ENCODE assay signal across 1 cellular context in the genomic region with DNA sequence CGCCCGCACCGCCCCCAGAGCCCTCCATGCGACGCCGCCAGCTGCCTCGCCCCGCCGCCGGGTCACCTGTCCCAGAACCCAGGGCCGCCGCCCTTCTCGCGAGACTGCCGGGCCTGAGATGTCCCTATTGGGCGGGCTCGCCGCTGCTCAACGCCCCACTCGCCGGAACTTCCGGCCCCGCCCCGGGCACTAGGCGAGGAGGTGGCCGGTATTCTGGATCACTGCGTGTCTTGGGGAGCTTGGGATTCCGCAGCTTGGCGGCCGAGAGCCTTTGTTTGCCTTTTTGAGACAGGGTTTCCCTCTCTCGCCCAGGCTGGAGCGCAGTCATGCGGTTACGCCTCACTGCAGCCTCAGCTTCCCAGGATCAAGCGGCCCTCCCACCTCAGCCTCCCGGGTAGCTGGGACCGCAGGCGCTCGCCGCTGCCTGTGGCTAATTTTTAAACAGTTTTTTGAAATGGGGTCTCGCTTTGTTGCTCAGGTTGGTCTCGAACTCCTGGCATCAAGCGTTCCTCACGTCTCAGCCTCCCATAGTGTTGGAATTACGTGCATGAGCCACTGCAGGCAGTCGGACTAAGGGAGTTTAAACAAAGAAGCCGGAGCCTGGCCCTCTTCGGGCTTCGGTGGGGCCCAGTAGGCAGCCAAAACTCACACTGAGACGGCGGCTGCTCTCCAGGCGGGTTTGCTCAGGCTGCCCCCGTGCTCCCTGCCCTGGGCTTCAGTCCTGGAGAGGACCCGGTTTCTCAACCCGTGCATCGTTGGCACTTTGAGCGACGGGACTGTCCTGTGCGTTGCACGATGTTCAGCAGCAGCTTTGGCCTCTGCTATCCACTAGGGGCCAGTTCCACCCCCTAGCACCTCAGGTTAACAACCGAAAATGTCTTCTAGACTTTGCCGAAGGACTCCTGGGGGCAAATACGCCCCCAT.
A peak's percentile ranks its signal among the peaks of the same experiment; 100 is the strongest.
TF ChIP-seq lines count a peak whose summit lies in the region.

A gene (minus strand): TSS at position 43 of the 924 bp plus-strand sequence. CDS start 15 bp downstream, at position 28.

TF ChIP-seq in HCT116, 20 proteins besides CTCF, POLR2A, EP300 and RAD21 (continued from another document):
- TF ChIP-seq, protein P1, sequence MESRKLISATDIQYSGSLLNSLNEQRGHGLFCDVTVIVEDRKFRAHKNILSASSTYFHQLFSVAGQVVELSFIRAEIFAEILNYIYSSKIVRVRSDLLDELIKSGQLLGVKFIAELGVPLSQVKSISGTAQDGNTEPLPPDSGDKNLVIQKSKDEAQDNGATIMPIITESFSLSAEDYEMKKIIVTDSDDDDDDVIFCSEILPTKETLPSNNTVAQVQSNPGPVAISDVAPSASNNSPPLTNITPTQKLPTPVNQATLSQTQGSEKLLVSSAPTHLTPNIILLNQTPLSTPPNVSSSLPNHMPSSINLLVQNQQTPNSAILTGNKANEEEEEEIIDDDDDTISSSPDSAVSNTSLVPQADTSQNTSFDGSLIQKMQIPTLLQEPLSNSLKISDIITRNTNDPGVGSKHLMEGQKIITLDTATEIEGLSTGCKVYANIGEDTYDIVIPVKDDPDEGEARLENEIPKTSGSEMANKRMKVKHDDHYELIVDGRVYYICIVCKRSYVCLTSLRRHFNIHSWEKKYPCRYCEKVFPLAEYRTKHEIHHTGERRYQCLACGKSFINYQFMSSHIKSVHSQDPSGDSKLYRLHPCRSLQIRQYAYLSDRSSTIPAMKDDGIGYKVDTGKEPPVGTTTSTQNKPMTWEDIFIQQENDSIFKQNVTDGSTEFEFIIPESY (IDR thresholded peaks at IDR 0.05; ENCODE audit: extremely low read depth, insufficient replicate concordance, low read length), result peak; percentile 98
- TF ChIP-seq SP1 (IDR thresholded peaks at IDR 0.05; ENCODE audit: low read depth), result peak; percentile 87
- TF ChIP-seq, protein P2, sequence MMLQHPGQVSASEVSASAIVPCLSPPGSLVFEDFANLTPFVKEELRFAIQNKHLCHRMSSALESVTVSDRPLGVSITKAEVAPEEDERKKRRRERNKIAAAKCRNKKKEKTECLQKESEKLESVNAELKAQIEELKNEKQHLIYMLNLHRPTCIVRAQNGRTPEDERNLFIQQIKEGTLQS (IDR thresholded peaks at IDR 0.05), result no peak
- peak; percentile 57 for TF ChIP-seq YY1 (IDR thresholded peaks at IDR 0.05; ENCODE audit: extremely low read depth, insufficient replicate concordance, low read depth, low read length)
